Comparison of ENCODE assay signal across 23 cellular contexts in the genomic region with DNA sequence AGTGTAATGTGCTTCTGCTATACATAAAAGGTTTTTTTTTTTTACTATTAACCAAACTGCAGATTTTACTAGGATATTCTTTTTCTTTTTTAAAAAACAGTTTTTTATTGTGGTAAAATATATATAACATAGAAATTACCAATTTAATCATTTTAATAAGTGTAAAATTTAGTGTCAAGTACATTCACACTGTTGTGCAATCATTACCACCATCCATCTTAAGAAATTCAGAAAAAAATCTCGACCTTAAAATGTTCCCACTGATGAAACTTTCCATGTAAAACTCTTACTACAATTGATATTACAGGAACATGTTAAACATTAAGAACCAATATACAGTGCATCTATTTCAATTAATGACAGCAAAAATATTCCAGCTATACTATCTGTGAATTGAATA.
"Had no signal": no experiment of that assay in that cellular context is flagged by ENCODE, and none has a peak within 500 bp of the region (broad histone marks: within the 10 kb centered on the region; RNA-seq: fewer than 3 reads in every experiment).

No MANE protein-coding gene starts in this region.

- H3K4me1 ChIP-seq: right atrium auricular region, testis, thyroid gland, transverse colon, upper lobe of left lung, vagina had no signal

- H3K27me3 ChIP-seq: ovary, right atrium auricular region, stomach, testis, thyroid gland, transverse colon, upper lobe of left lung, vagina had no signal

- H3K4me3 ChIP-seq: left ventricle myocardium inferior, lung, ovary, right atrium auricular region, skin epidermis, stomach, testis, thyroid gland, transverse colon, upper lobe of left lung, vagina had no signal

- H3K36me3 ChIP-seq: left ventricle myocardium inferior, ovary, right atrium auricular region, stomach, thyroid gland, transverse colon, upper lobe of left lung, vagina had no signal

- DNase-seq: hypothalamus; immature natural killer cell; left ventricle myocardium inferior; mesendoderm; naive thymus-derived CD4-positive, alpha-beta T cell; ovary; stimulated activated CD4-positive, alpha-beta T cell treated with anti-CD3 and anti-CD28 coated beads, Interleukin-12 subunit alpha, Interleukin-12 subunit beta, amount 100 ng/mL, for 4 hours; stimulated activated CD4-positive, alpha-beta T cell treated with anti-CD3 and anti-CD28 coated beads, Interleukin-15, amount 100 ng/mL, for 24 hours; stimulated activated CD4-positive, alpha-beta T cell treated with anti-CD3 and anti-CD28 coated beads, Interleukin-2, amount 100 ng/mL, for 24 hours; stimulated activated CD4-positive, alpha-beta T cell treated with anti-CD3 and anti-CD28 coated beads, Interleukin-4, amount 100 ng/mL, for 1 hour; stimulated activated naive B cell treated with anti-CD40 and anti-IgM and Interleukin-4, amounts not matched to agents 10 μg/mL and 1 μg/mL and 100 μg/mL, for 72 hours; stimulated activated naive CD8-positive, alpha-beta T cell treated with anti-CD3 and anti-CD28 coated beads, Interleukin-15, Interleukin-2, amounts not matched to agents 100 U/mL and 50 U/mL, for 24 hours; stomach; testis; thyroid gland; transverse colon; upper lobe of left lung had no signal

- ATAC-seq: naive thymus-derived CD4-positive, alpha-beta T cell; natural killer cell treated with Interleukin-12 subunit alpha and Interleukin-12 subunit beta and Interleukin-15 and Interleukin-18, amount 100 ng/mL, for 72 hours; sciatic nerve; stimulated activated naive B cell treated with anti-CD40 and anti-IgM and Interleukin-4, amounts not matched to agents 10 μg/mL and 1 μg/mL and 100 μg/mL, for 72 hours; stimulated activated naive CD8-positive, alpha-beta T cell treated with anti-CD3 and anti-CD28 coated beads, Interleukin-15, Interleukin-2, amounts not matched to agents 100 U/mL and 50 U/mL, for 24 hours had no signal

- H3K9me3 ChIP-seq: ovary, right atrium auricular region, stomach, testis, thyroid gland, transverse colon, upper lobe of left lung, vagina had no signal

- H3K27ac ChIP-seq: left ventricle myocardium inferior, ovary, right atrium auricular region, skin epidermis, stomach, testis, thyroid gland, transverse colon, upper lobe of left lung, vagina had no signal
